31 cellular contexts compared by ENCODE assay signal in genomic region chr6:63556369-63556768, GRCh38.
"Had no signal": no experiment of that assay in that cellular context is flagged by ENCODE, and none has a peak within 500 bp of the region (broad histone marks: within the 10 kb centered on the region; RNA-seq: fewer than 3 reads in every experiment).

No MANE protein-coding gene starts in this region.

- H3K27me3 ChIP-seq: ascending aorta, brain microvascular endothelial cell, dorsolateral prefrontal cortex, esophagus squamous epithelium had no signal

- H3K36me3 ChIP-seq: ascending aorta, brain microvascular endothelial cell, esophagus squamous epithelium, WERI-Rb-1 had no signal

- H3K4me3 Mint-ChIP-seq: activated B cell treated with CpG ODN at 0.5 μM for 24 hours; activated CD4-positive, alpha-beta memory T cell treated with anti-CD3 and anti-CD28 coated beads, Interleukin-2, amount 10 ng/mL, durations not matched to agents 7 days and 5 days; activated CD4-positive, alpha-beta T cell treated with anti-CD3 and anti-CD28 coated beads for 36 hours; activated CD4-positive, alpha-beta T cell treated with anti-CD3 and anti-CD28 coated beads, Interleukin-2, amount 10 ng/mL, durations not matched to agents 7 days and 5 days; activated naive CD4-positive, alpha-beta T cell treated with anti-CD3 and anti-CD28 coated beads, Interleukin-2, amount 10 ng/mL, durations not matched to agents 7 days and 5 days; activated naive CD8-positive, alpha-beta T cell treated with anti-CD3 and anti-CD28 coated beads, Interleukin-2, amount 10 ng/mL, durations not matched to agents 7 days and 5 days; activated T-cell treated with anti-CD3 and anti-CD28 coated beads, Interleukin-2, amount 50 U/mL, for 24 hours; activated T-cell treated with anti-CD3 and anti-CD28 coated beads, Interleukin-2, amount 50 U/mL, for 72 hours; central memory CD8-positive, alpha-beta T cell; dendritic cell treated with granulocyte-macrophage colony-stimulating factor and Interleukin-4, amounts not matched to agents 40 ng/mL and 50 ng/mL, for 4 days; effector memory CD8-positive, alpha-beta T cell; T-helper 17 cell; T-helper 2 cell treated with Interferon-gamma antibody and Interleukin-4, amounts not matched to agents 5 μg/mL and 100 μg/mL, for 36 hours had no signal

- H3K36me3 Mint-ChIP-seq: activated naive CD4-positive, alpha-beta T cell treated with anti-CD3 and anti-CD28 coated beads, Interleukin-2, amount 10 ng/mL, durations not matched to agents 7 days and 5 days; activated naive CD4-positive, alpha-beta T cell treated with anti-CD3 and anti-CD28 coated beads, Interleukin-2, amount 50 U/mL, for 72 hours; activated naive CD8-positive, alpha-beta T cell treated with anti-CD3 and anti-CD28 coated beads, Interleukin-2, amount 10 ng/mL, durations not matched to agents 7 days and 5 days had no signal

- H3K4me3 ChIP-seq: ascending aorta, coronary artery, dorsolateral prefrontal cortex, esophagus squamous epithelium had no signal

- FAIRE-seq: bronchial epithelial cell, frontal cortex had no signal

- H3K4me1 Mint-ChIP-seq: activated B cell treated with CpG ODN at 0.5 μM for 24 hours; activated CD4-positive, alpha-beta T cell treated with anti-CD3 and anti-CD28 coated beads for 36 hours; activated CD4-positive, alpha-beta T cell treated with anti-CD3 and anti-CD28 coated beads, Interleukin-2, amount 10 ng/mL, durations not matched to agents 7 days and 5 days; activated naive CD4-positive, alpha-beta T cell treated with anti-CD3 and anti-CD28 coated beads, Interleukin-2, amount 10 ng/mL, durations not matched to agents 7 days and 5 days; central memory CD8-positive, alpha-beta T cell had no signal

- H3K27ac Mint-ChIP-seq: activated B cell treated with CpG ODN at 0.5 μM for 24 hours; activated CD4-positive, alpha-beta memory T cell treated with anti-CD3 and anti-CD28 coated beads, Interleukin-2, amount 10 ng/mL, durations not matched to agents 7 days and 5 days; activated CD4-positive, alpha-beta T cell treated with anti-CD3 and anti-CD28 coated beads for 36 hours; activated CD4-positive, alpha-beta T cell treated with anti-CD3 and anti-CD28 coated beads, Interleukin-2, amount 10 ng/mL, durations not matched to agents 7 days and 5 days; activated naive CD4-positive, alpha-beta T cell treated with anti-CD3 and anti-CD28 coated beads, Interleukin-2, amount 10 ng/mL, durations not matched to agents 7 days and 5 days; activated naive CD4-positive, alpha-beta T cell treated with anti-CD3 and anti-CD28 coated beads, Interleukin-2, amount 50 U/mL, for 72 hours; activated naive CD8-positive, alpha-beta T cell treated with anti-CD3 and anti-CD28 coated beads, Interleukin-2, amount 10 ng/mL, durations not matched to agents 7 days and 5 days; activated T-cell treated with anti-CD3 and anti-CD28 coated beads, Interleukin-2, amount 50 U/mL, for 24 hours; activated T-cell treated with anti-CD3 and anti-CD28 coated beads, Interleukin-2, amount 50 U/mL, for 72 hours; dendritic cell treated with granulocyte-macrophage colony-stimulating factor and Interleukin-4, amounts not matched to agents 40 ng/mL and 50 ng/mL, for 4 days; effector memory CD8-positive, alpha-beta T cell; T-helper 17 cell; T-helper 2 cell treated with Interferon-gamma antibody and Interleukin-4, amounts not matched to agents 5 μg/mL and 100 μg/mL, for 36 hours had no signal

- H3K27ac ChIP-seq: ascending aorta, brain microvascular endothelial cell, coronary artery, dorsolateral prefrontal cortex, esophagus squamous epithelium, WERI-Rb-1 had no signal

- H3K9me3 Mint-ChIP-seq: activated B cell treated with CpG ODN at 0.5 μM for 24 hours; activated CD4-positive, alpha-beta memory T cell treated with anti-CD3 and anti-CD28 coated beads, Interleukin-2, amount 10 ng/mL, durations not matched to agents 7 days and 5 days; activated CD4-positive, alpha-beta T cell treated with anti-CD3 and anti-CD28 coated beads, Interleukin-2, amount 10 ng/mL, durations not matched to agents 7 days and 5 days; activated naive CD4-positive, alpha-beta T cell treated with anti-CD3 and anti-CD28 coated beads, Interleukin-2, amount 10 ng/mL, durations not matched to agents 7 days and 5 days; activated naive CD4-positive, alpha-beta T cell treated with anti-CD3 and anti-CD28 coated beads, Interleukin-2, amount 50 U/mL, for 72 hours; activated T-cell treated with anti-CD3 and anti-CD28 coated beads, Interleukin-2, amount 50 U/mL, for 24 hours; activated T-cell treated with anti-CD3 and anti-CD28 coated beads, Interleukin-2, amount 50 U/mL, for 72 hours; central memory CD8-positive, alpha-beta T cell; dendritic cell treated with granulocyte-macrophage colony-stimulating factor and Interleukin-4, amounts not matched to agents 40 ng/mL and 50 ng/mL, for 4 days; effector memory CD8-positive, alpha-beta T cell; T-helper 2 cell treated with Interferon-gamma antibody and Interleukin-4, amounts not matched to agents 5 μg/mL and 100 μg/mL, for 36 hours had no signal

- ATAC-seq: activated CD4-positive, alpha-beta T cell treated with anti-CD3 and anti-CD28 coated beads for 36 hours; activated naive CD4-positive, alpha-beta T cell treated with anti-CD3 and anti-CD28 coated beads, Interleukin-2, amount 50 U/mL, for 72 hours; activated T-cell treated with anti-CD3 and anti-CD28 coated beads, Interleukin-2, amount 50 U/mL, for 72 hours; effector memory CD8-positive, alpha-beta T cell; T-helper 17 cell had no signal

- H3K4me1 ChIP-seq: ascending aorta, esophagus squamous epithelium had no signal

- DNase-seq: activated B cell treated with CpG ODN at 0.5 μM for 24 hours; activated CD4-positive, alpha-beta memory T cell treated with anti-CD3 and anti-CD28 coated beads, Interleukin-2, amount 10 ng/mL, durations not matched to agents 7 days and 5 days; activated CD4-positive, alpha-beta T cell treated with anti-CD3 and anti-CD28 coated beads for 36 hours; activated CD4-positive, alpha-beta T cell treated with anti-CD3 and anti-CD28 coated beads, Interleukin-2, amount 10 ng/mL, durations not matched to agents 7 days and 5 days; activated CD4-positive, alpha-beta T cell treated with anti-CD3 and anti-CD28 coated beads, Interleukin-2, amount 50 U/mL, for 4 hours; activated CD4-positive, CD25-positive, alpha-beta regulatory T cell treated with anti-CD3 and anti-CD28 coated beads, Interleukin-2, amount 50 U/mL, for 72 hours; activated CD8-positive, alpha-beta memory T cell treated with anti-CD3 and anti-CD28 coated beads, Interleukin-2, amount 50 U/mL, for 48 hours; activated gamma-delta T cell; activated naive CD4-positive, alpha-beta T cell; activated naive CD4-positive, alpha-beta T cell treated with anti-CD3 and anti-CD28 coated beads, Interleukin-2, amount 10 ng/mL, durations not matched to agents 7 days and 5 days; activated naive CD8-positive, alpha-beta T cell treated with anti-CD3 and anti-CD28 coated beads, Interleukin-2, amount 10 ng/mL, durations not matched to agents 7 days and 5 days; activated T-cell treated with anti-CD3 and anti-CD28 coated beads for 4 hours; activated T-cell treated with anti-CD3 and anti-CD28 coated beads, Interleukin-2, amount 50 U/mL, for 24 hours; activated T-cell treated with anti-CD3 and anti-CD28 coated beads, Interleukin-2, amount 50 U/mL, for 72 hours; brain microvascular endothelial cell; dorsolateral prefrontal cortex; effector memory CD8-positive, alpha-beta T cell; esophagus squamous epithelium; head of caudate nucleus; T-helper 1 cell; T-helper 17 cell; T1000; WERI-Rb-1 had no signal

- H3K9me3 ChIP-seq: ascending aorta, esophagus squamous epithelium had no signal
